In the genomic region with DNA sequence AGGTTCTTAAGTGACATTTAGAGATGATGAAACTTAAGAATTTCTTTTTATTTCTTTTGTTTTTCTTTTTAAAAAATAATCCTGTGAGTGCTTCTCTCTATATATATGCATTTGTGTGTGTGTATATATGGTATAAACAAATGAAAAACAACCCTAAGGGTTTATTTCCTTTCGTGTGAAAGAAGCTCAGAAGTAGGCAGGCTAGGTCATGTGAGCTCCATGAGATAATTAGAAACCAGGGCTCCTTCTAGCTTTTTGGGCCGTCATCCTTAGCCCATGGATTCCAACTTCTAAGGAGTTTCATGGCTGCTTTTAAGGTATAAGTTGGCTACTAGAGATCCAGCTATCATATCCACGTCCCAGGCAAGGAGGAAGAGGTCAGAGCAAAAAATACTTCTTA, we compare ENCODE assay signal across 8 cellular contexts.
"Had no signal": no experiment of that assay in that cellular context is flagged by ENCODE, and none has a peak within 500 bp of the region (broad histone marks: within the 10 kb centered on the region; RNA-seq: fewer than 3 reads in every experiment).

No MANE protein-coding gene starts in this region.

- H3K4me3 ChIP-seq: GM12878 had no signal

- ATAC-seq: GM12878 had no signal

- DNase-seq: GDM1, GF-D8 had no signal

- FAIRE-seq: G401.6, GM12878, GM12891, GM12892, GM18507, GM19239 had no signal
